ENCODE assay signal across 2 cellular contexts in the genomic region with DNA sequence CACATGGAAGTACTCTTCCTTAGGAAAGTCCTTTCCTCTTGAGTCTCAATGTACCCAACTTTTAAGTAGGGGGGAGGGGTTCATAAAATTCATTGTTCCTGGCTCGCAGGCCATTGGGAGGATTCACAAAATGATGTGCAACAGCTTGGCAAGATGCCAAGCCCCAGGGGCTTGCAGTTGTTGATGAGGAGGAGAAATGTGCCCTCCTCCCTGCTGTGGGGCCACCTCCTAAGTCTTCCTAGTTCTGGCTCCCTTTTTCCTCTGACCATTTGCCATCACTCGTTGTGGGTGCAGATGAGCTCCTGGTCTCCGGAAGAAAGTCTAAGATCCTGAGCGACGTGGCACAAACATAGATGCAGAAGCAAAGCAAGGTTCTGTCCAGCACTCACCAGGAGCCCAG.
TF ChIP-seq lines count a peak whose summit lies in the region.

No MANE protein-coding gene starts in this region.

TF ChIP-seq in IMR-90, 13 proteins besides CTCF, POLR2A, EP300 and RAD21 (continued from another document):
- TF ChIP-seq, protein P1, sequence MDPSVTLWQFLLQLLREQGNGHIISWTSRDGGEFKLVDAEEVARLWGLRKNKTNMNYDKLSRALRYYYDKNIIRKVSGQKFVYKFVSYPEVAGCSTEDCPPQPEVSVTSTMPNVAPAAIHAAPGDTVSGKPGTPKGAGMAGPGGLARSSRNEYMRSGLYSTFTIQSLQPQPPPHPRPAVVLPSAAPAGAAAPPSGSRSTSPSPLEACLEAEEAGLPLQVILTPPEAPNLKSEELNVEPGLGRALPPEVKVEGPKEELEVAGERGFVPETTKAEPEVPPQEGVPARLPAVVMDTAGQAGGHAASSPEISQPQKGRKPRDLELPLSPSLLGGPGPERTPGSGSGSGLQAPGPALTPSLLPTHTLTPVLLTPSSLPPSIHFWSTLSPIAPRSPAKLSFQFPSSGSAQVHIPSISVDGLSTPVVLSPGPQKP (IDR thresholded peaks at IDR 0.05; ENCODE audit: borderline replicate concordance, low read depth, low read length), result no peak
- no peak for TF ChIP-seq RCOR1 (IDR thresholded peaks at IDR 0.05; ENCODE audit: insufficient replicate concordance, low read length)
- TF ChIP-seq, protein P2, sequence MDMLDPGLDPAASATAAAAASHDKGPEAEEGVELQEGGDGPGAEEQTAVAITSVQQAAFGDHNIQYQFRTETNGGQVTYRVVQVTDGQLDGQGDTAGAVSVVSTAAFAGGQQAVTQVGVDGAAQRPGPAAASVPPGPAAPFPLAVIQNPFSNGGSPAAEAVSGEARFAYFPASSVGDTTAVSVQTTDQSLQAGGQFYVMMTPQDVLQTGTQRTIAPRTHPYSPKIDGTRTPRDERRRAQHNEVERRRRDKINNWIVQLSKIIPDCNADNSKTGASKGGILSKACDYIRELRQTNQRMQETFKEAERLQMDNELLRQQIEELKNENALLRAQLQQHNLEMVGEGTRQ (IDR thresholded peaks at IDR 0.05; ENCODE audit: low read depth, low read length), result no peak
- no peak for TF ChIP-seq CHD1 (IDR thresholded peaks at IDR 0.05; ENCODE audit: low read depth, low read length)
- no peak for TF ChIP-seq MXI1 (IDR thresholded peaks at IDR 0.05; ENCODE audit: borderline replicate concordance, low read depth, low read length)
- no peak for TF ChIP-seq RFX5 (IDR thresholded peaks at IDR 0.05; ENCODE audit: low read depth, low read length)
- TF ChIP-seq CEBPB (IDR thresholded peaks at IDR 0.05; ENCODE audit: low read depth, low read length), result no peak

TF ChIP-seq in GM23338, 12 proteins besides CTCF, POLR2A, EP300 and RAD21 (continued from another document):
- TF ChIP-seq ETS1 (IDR thresholded peaks at IDR 0.05), result no peak
- no peak for TF ChIP-seq ZNF331 (CRISPR knock-in tag; IDR thresholded peaks at IDR 0.05; ENCODE audit: low read depth)
- no peak for TF ChIP-seq EZH2phosphoT487 (IDR thresholded peaks at IDR 0.05; ENCODE audit: unreplicated experiment)
- TF ChIP-seq CREB1 (CRISPR knock-in tag; IDR thresholded peaks at IDR 0.05; ENCODE audit: low read depth), result no peak
- TF ChIP-seq, protein P3, sequence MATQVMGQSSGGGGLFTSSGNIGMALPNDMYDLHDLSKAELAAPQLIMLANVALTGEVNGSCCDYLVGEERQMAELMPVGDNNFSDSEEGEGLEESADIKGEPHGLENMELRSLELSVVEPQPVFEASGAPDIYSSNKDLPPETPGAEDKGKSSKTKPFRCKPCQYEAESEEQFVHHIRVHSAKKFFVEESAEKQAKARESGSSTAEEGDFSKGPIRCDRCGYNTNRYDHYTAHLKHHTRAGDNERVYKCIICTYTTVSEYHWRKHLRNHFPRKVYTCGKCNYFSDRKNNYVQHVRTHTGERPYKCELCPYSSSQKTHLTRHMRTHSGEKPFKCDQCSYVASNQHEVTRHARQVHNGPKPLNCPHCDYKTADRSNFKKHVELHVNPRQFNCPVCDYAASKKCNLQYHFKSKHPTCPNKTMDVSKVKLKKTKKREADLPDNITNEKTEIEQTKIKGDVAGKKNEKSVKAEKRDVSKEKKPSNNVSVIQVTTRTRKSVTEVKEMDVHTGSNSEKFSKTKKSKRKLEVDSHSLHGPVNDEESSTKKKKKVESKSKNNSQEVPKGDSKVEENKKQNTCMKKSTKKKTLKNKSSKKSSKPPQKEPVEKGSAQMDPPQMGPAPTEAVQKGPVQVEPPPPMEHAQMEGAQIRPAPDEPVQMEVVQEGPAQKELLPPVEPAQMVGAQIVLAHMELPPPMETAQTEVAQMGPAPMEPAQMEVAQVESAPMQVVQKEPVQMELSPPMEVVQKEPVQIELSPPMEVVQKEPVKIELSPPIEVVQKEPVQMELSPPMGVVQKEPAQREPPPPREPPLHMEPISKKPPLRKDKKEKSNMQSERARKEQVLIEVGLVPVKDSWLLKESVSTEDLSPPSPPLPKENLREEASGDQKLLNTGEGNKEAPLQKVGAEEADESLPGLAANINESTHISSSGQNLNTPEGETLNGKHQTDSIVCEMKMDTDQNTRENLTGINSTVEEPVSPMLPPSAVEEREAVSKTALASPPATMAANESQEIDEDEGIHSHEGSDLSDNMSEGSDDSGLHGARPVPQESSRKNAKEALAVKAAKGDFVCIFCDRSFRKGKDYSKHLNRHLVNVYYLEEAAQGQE (IDR thresholded peaks at IDR 0.05; ENCODE audit: unreplicated experiment), result no peak
- no peak for TF ChIP-seq EZH2 (IDR thresholded peaks at IDR 0.05; ENCODE audit: low read depth, unreplicated experiment)
- no peak for TF ChIP-seq NANOG (IDR thresholded peaks at IDR 0.05; ENCODE audit: borderline replicate concordance)
- TF ChIP-seq ZNF114 (CRISPR knock-in tag; IDR thresholded peaks at IDR 0.05), result no peak
- TF ChIP-seq POLR2AphosphoS5 (IDR thresholded peaks at IDR 0.05; ENCODE audit: low read depth), result no peak
- TF ChIP-seq, protein P4, sequence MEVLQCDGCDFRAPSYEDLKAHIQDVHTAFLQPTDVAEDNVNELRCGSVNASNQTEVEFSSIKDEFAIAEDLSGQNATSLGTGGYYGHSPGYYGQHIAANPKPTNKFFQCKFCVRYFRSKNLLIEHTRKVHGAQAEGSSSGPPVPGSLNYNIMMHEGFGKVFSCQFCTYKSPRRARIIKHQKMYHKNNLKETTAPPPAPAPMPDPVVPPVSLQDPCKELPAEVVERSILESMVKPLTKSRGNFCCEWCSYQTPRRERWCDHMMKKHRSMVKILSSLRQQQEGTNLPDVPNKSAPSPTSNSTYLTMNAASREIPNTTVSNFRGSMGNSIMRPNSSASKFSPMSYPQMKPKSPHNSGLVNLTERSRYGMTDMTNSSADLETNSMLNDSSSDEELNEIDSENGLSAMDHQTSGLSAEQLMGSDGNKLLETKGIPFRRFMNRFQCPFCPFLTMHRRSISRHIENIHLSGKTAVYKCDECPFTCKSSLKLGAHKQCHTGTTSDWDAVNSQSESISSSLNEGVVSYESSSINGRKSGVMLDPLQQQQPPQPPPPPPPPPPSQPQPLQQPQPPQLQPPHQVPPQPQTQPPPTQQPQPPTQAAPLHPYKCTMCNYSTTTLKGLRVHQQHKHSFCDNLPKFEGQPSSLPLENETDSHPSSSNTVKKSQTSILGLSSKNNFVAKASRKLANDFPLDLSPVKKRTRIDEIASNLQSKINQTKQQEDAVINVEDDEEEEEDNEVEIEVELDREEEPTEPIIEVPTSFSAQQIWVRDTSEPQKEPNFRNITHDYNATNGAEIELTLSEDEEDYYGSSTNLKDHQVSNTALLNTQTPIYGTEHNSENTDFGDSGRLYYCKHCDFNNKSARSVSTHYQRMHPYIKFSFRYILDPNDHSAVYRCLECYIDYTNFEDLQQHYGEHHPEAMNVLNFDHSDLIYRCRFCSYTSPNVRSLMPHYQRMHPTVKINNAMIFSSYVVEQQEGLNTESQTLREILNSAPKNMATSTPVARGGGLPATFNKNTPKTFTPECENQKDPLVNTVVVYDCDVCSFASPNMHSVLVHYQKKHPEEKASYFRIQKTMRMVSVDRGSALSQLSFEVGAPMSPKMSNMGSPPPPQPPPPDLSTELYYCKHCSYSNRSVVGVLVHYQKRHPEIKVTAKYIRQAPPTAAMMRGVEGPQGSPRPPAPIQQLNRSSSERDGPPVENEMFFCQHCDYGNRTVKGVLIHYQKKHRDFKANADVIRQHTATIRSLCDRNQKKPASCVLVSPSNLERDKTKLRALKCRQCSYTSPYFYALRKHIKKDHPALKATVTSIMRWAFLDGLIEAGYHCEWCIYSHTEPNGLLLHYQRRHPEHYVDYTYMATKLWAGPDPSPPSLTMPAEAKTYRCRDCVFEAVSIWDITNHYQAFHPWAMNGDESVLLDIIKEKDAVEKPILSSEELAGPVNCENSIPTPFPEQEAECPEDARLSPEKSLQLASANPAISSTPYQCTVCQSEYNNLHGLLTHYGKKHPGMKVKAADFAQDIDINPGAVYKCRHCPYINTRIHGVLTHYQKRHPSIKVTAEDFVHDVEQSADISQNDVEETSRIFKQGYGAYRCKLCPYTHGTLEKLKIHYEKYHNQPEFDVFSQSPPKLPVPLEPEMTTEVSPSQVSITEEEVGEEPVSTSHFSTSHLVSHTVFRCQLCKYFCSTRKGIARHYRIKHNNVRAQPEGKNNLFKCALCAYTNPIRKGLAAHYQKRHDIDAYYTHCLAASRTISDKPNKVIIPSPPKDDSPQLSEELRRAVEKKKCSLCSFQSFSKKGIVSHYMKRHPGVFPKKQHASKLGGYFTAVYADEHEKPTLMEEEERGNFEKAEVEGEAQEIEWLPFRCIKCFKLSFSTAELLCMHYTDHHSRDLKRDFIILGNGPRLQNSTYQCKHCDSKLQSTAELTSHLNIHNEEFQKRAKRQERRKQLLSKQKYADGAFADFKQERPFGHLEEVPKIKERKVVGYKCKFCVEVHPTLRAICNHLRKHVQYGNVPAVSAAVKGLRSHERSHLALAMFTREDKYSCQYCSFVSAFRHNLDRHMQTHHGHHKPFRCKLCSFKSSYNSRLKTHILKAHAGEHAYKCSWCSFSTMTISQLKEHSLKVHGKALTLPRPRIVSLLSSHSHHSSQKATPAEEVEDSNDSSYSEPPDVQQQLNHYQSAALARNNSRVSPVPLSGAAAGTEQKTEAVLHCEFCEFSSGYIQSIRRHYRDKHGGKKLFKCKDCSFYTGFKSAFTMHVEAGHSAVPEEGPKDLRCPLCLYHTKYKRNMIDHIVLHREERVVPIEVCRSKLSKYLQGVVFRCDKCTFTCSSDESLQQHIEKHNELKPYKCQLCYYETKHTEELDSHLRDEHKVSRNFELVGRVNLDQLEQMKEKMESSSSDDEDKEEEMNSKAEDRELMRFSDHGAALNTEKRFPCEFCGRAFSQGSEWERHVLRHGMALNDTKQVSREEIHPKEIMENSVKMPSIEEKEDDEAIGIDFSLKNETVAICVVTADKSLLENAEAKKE (CRISPR knock-in tag; IDR thresholded peaks at IDR 0.05), result no peak
